Comparison of ENCODE assay signal across 30 cellular contexts in the genomic region with DNA sequence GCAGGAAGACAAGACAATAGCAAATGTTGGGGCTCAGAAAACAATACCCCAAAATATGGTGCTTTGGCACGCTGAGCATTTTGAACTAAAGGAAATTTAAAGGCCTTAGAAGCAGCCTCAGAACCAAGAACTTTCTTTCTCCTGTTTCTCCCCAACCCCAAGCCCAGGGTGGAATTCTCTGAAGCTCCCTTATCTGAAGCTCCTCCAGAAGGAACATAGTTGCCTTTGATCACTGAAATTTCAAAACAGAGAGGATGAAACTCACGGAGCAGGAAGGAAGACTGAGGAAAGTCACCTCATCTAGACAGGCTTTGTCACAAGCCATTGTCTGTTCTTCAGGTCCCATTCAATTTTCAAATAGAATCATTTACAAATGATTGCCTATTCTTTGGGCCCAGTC.
"Had no signal": no experiment of that assay in that cellular context is flagged by ENCODE, and none has a peak within 500 bp of the region (broad histone marks: within the 10 kb centered on the region; RNA-seq: fewer than 3 reads in every experiment).

No MANE protein-coding gene starts in this region.

- ATAC-seq: activated CD4-positive, alpha-beta T cell treated with anti-CD3 and anti-CD28 coated beads for 36 hours; activated T-cell treated with anti-CD3 and anti-CD28 coated beads, Interleukin-2, amount 50 U/mL, for 72 hours; Panc1; Right ventricle myocardium inferior; T-cell had no signal

- H3K27me3 Mint-ChIP-seq: activated CD4-positive, alpha-beta memory T cell treated with anti-CD3 and anti-CD28 coated beads, Interleukin-2, amount 10 ng/mL, durations not matched to agents 7 days and 5 days; activated CD4-positive, alpha-beta T cell treated with anti-CD3 and anti-CD28 coated beads for 36 hours; activated naive CD8-positive, alpha-beta T cell treated with anti-CD3 and anti-CD28 coated beads, Interleukin-2, amount 10 ng/mL, durations not matched to agents 7 days and 5 days; T-cell had no signal

- H3K27ac ChIP-seq: adrenal gland, breast epithelium, KMS-11, SK-N-MC, VCaP had no signal

- H3K4me3 Mint-ChIP-seq: activated CD4-positive, alpha-beta memory T cell treated with anti-CD3 and anti-CD28 coated beads, Interleukin-2, amount 10 ng/mL, durations not matched to agents 7 days and 5 days; activated CD4-positive, alpha-beta T cell treated with anti-CD3 and anti-CD28 coated beads for 36 hours; activated naive CD8-positive, alpha-beta T cell treated with anti-CD3 and anti-CD28 coated beads, Interleukin-2, amount 10 ng/mL, durations not matched to agents 7 days and 5 days; activated T-cell treated with anti-CD3 and anti-CD28 coated beads, Interleukin-2, amount 50 U/mL, for 72 hours; T-cell had no signal

- H3K4me1 ChIP-seq: breast epithelium had no signal

- H3K9ac ChIP-seq: KMS-11 had no signal

- H3K36me3 ChIP-seq: adrenal gland, breast epithelium had no signal

- H3K27me3 ChIP-seq: adrenal gland, breast epithelium had no signal

- H3K4me1 Mint-ChIP-seq: activated CD4-positive, alpha-beta memory T cell treated with anti-CD3 and anti-CD28 coated beads, Interleukin-2, amount 10 ng/mL, durations not matched to agents 7 days and 5 days; activated CD4-positive, alpha-beta T cell treated with anti-CD3 and anti-CD28 coated beads for 36 hours; activated naive CD8-positive, alpha-beta T cell treated with anti-CD3 and anti-CD28 coated beads, Interleukin-2, amount 10 ng/mL, durations not matched to agents 7 days and 5 days; T-cell had no signal

- H3K4me3 ChIP-seq: adrenal gland, breast epithelium, SK-N-MC had no signal

- H3K9me3 ChIP-seq: adrenal gland, breast epithelium had no signal

- H3K36me3 Mint-ChIP-seq: activated naive CD8-positive, alpha-beta T cell treated with anti-CD3 and anti-CD28 coated beads, Interleukin-2, amount 10 ng/mL, durations not matched to agents 7 days and 5 days; T-cell had no signal

- H3K27ac Mint-ChIP-seq: activated CD4-positive, alpha-beta memory T cell treated with anti-CD3 and anti-CD28 coated beads, Interleukin-2, amount 10 ng/mL, durations not matched to agents 7 days and 5 days; activated CD4-positive, alpha-beta T cell treated with anti-CD3 and anti-CD28 coated beads for 36 hours; activated naive CD8-positive, alpha-beta T cell treated with anti-CD3 and anti-CD28 coated beads, Interleukin-2, amount 10 ng/mL, durations not matched to agents 7 days and 5 days; activated T-cell treated with anti-CD3 and anti-CD28 coated beads, Interleukin-2, amount 50 U/mL, for 72 hours; activated T-helper 2 cell treated with anti-CD3 and anti-CD28 coated beads, Interferon-gamma antibody, Interleukin-2, Interleukin-4, amounts not matched to agents 10 μg/mL and 5 μg/mL and 100 μg/mL, durations not matched to agents 14 hours and 24 hours and 36 hours; T-cell had no signal

- H3K9me3 Mint-ChIP-seq: activated CD4-positive, alpha-beta memory T cell treated with anti-CD3 and anti-CD28 coated beads, Interleukin-2, amount 10 ng/mL, durations not matched to agents 7 days and 5 days; activated naive CD8-positive, alpha-beta T cell treated with anti-CD3 and anti-CD28 coated beads, Interleukin-2, amount 10 ng/mL, durations not matched to agents 7 days and 5 days; activated T-cell treated with anti-CD3 and anti-CD28 coated beads, Interleukin-2, amount 50 U/mL, for 72 hours; activated T-helper 2 cell treated with anti-CD3 and anti-CD28 coated beads, Interferon-gamma antibody, Interleukin-2, Interleukin-4, amounts not matched to agents 10 μg/mL and 5 μg/mL and 100 μg/mL, durations not matched to agents 14 hours and 24 hours and 36 hours; T-cell had no signal

- DNase-seq: activated CD4-positive, alpha-beta memory T cell treated with anti-CD3 and anti-CD28 coated beads, Interleukin-2, amount 10 ng/mL, durations not matched to agents 7 days and 5 days; activated CD4-positive, alpha-beta T cell treated with anti-CD3 and anti-CD28 coated beads for 36 hours; activated CD4-positive, alpha-beta T cell treated with anti-CD3 and anti-CD28 coated beads, Interleukin-2, amount 50 U/mL, for 1 hour; activated naive CD4-positive, alpha-beta T cell treated with anti-CD3 and anti-CD28 coated beads, Interleukin-2, amount 50 U/mL, for 16 hours; activated naive CD8-positive, alpha-beta T cell treated with anti-CD3 and anti-CD28 coated beads, Interleukin-2, amount 10 ng/mL, durations not matched to agents 7 days and 5 days; activated T-cell treated with anti-CD3 and anti-CD28 coated beads for 4 hours; activated T-cell treated with anti-CD3 and anti-CD28 coated beads, Interleukin-2, amount 50 U/mL, for 72 hours; adrenal gland; aorta; caudate nucleus; MV-4-11; NCI-H1092 treated with DMSO at 0.1 percent for 48 hours; NCI-H1417 treated with DMSO at 0.1 percent for 48 hours; NCI-H1694; NCI-H2029 treated with DMSO at 0.1 percent for 48 hours; NCI-H345; NCI-H510A; NCI-H69; NK-92 treated with Interleukin-12 subunit alpha and Interleukin-12 subunit beta, amount 100 ng/mL, for 24 hours; OCI-M1; RPMI8226; T-cell; T-helper 2 cell had no signal

- H3K4me2 ChIP-seq: KMS-11 had no signal
